In the genomic region with DNA sequence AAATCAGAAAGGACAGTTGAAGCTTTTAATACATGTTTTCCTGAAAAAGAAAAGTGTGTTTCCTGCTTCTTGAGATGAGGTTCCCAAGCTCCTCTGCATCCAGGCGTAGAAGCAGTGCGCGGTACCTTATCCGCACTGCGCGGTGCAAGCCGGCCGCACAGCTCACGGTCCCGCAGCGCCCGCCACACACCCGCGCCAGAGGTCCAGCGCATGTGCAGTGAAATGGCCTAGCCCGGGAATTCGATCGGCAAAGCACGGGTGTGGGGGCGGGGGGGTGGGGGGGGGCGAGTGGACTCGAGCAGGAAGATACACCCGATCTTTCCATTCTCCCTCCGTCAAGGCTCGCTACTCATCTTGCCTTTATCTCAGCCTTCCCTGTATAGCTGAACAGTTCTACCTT, we compare ENCODE assay signal across 16 cellular contexts. TPM values are rescaled to one million over a fixed set of nuclear protein-coding genes. Genes with fewer than 3 reads are reported as not detected.
DNase-seq lines count a peak whose midpoint lies in the region; TF ChIP-seq lines count a peak whose summit lies in the region.
"Had no signal": no experiment of that assay in that cellular context is flagged by ENCODE, and none has a peak within 500 bp of the region (broad histone marks: within the 10 kb centered on the region; RNA-seq: fewer than 3 reads in every experiment).

No MANE protein-coding gene starts in this region.

- H3K4ac ChIP-seq in mesenchymal stem cell (ENCODE audit: low read depth in 1 of 2, low read length in 2 of 2) = no peak overlapping the region

- intact Hi-C loops in ascending aorta (cut with DNase I) (loop anchor here (1.0 to 5.0 kb wide), 6 partner anchors 48 to 499 kb away; a partner anchor contains a TSS), tibial artery (cut with DNase I; ENCODE audit: low total_unique reads) (loop anchor here (2.0 to 5.0 kb wide), 3 partner anchors 315 to 498 kb away; no protein-coding TSS in a partner anchor), CD14-positive monocyte (cut with micrococcal nuclease) (loop anchor here in 1 of 2 donors (5.0 kb wide), 1 partner anchor 318 kb away; no protein-coding TSS in a partner anchor)

- in situ Hi-C loops in ACHN (cut with HindIII; ENCODE audit: low pct_ligation_motif_present, low pct_unique_long_range_greater_than_20kb, low sequenced_read_pairs) = loop anchor here (25.0 kb wide), 2 partner anchors 298 to 523 kb away; no protein-coding TSS in a partner anchor

- H3K27ac ChIP-seq in ascending aorta (peak overlapping the region; percentile 44 to 56), mesenchymal stem cell (ENCODE audit: low read length, poor library complexity, severe bottlenecking) (no peak overlapping the region), tibial artery (peak overlapping the region; percentile 57 to 60)
- H3K27ac ChIP-seq: right lobe of liver had no signal

- WGBS in mesenchymal stem cell = 84% methylated on average over 18 of the region's 25 CpGs

- peak; percentile 0 for DNase-seq in activated CD8-positive, alpha-beta memory T cell treated with anti-CD3 and anti-CD28 coated beads, Interleukin-2, amount 50 U/mL, for 4 hours
- no peak for DNase-seq in activated CD8-positive, alpha-beta memory T cell treated with anti-CD3 and anti-CD28 coated beads for 24 hours
- DNase-seq in ascending aorta (ENCODE audit: low spot score in 2 of 2) (peak in 1 of 2 donors; percentile 65), mesenchymal stem cell (no peak), tibial artery (no peak), D341Med (ENCODE audit: low spot score) (no peak), ACHN (no peak), CD14-positive monocyte (ENCODE audit: low spot score) (no peak)
- DNase-seq: DMS153, Karpas-422, NCI-H187, right lobe of liver, SHP77 treated with DMSO at 0.1 percent for 48 hours had no signal

- no peak overlapping the region for H4K91ac ChIP-seq in mesenchymal stem cell (ENCODE audit: low read length)

- no peak overlapping the region for H4K8ac ChIP-seq in mesenchymal stem cell (ENCODE audit: low read length)

- H2BK120ac ChIP-seq in mesenchymal stem cell (ENCODE audit: low read depth, low read length) = no peak overlapping the region

- H3K9me3 ChIP-seq in ascending aorta (no peaks in the 10 kb centered on the region), mesenchymal stem cell (ENCODE audit: control insufficient read depth, low read length) (no peaks in the 10 kb centered on the region), tibial artery (no peaks in the 10 kb centered on the region)
- H3K9me3 ChIP-seq: right lobe of liver had no signal

- TF ChIP-seq CTCF in ascending aorta (IDR thresholded peaks at IDR 0.05) = no peak
- no peak for TF ChIP-seq CTCF in tibial artery (IDR thresholded peaks at IDR 0.05)
- no peak for TF ChIP-seq CTCF in CD14-positive monocyte (IDR thresholded peaks at IDR 0.05)

- no peak overlapping the region for H2AFZ ChIP-seq in mesenchymal stem cell (ENCODE audit: low read depth, low read length)

- H3K4me1 ChIP-seq in ascending aorta (peaks cover 0 to 14% of the 10 kb centered on the region in 2 donors), mesenchymal stem cell (ENCODE audit: control insufficient read depth, insufficient read depth, low read depth, low read length) (peaks cover 15% of the 10 kb centered on the region), tibial artery (peaks cover 0 to 39% (median 22%) of the 10 kb centered on the region in 4 donors)

- H3K27me3 ChIP-seq in ascending aorta (no peaks in the 10 kb centered on the region), mesenchymal stem cell (ENCODE audit: control insufficient read depth in 1 of 2, insufficient read depth in 1 of 2, low read length in 2 of 2) (peaks cover 0 to 61% of the 10 kb centered on the region in 2 experiments), tibial artery (peaks cover 0 to 16% of the 10 kb centered on the region in 2 donors)

- H3K14ac ChIP-seq in mesenchymal stem cell (ENCODE audit: low read length in 2 of 2) = no peak overlapping the region

- no peak overlapping the region for H2BK15ac ChIP-seq in mesenchymal stem cell (ENCODE audit: low read depth, poor library complexity, severe bottlenecking)

- H3K4me3 ChIP-seq in ascending aorta (peak overlapping the region; percentile 58 to 64), mesenchymal stem cell (ENCODE audit: insufficient read depth in 1 of 2, low read depth in 1 of 2, low read length in 2 of 2) (peak overlapping the region in 1 of 2 experiments; percentile 86), tibial artery (peak overlapping the region; percentile 48 to 57)

- H3K4me1 Mint-ChIP-seq in CD14-positive monocyte = peaks cover 31% of the 10 kb centered on the region

- H3K9ac ChIP-seq in mesenchymal stem cell (ENCODE audit: low read length) = peak overlapping the region; percentile 96

- no peak overlapping the region for H3K18ac ChIP-seq in mesenchymal stem cell (ENCODE audit: low read depth in 1 of 2, low read length in 2 of 2)

- H3K79me1 ChIP-seq in mesenchymal stem cell (replicated peaks; ENCODE audit: low read length, poor library complexity, severe bottlenecking) = peaks cover 9% of the 10 kb centered on the region

- no peak overlapping the region for H3K23ac ChIP-seq in mesenchymal stem cell (ENCODE audit: low read length in 2 of 2)

- H3K36me3 ChIP-seq in ascending aorta (peaks cover 0 to under 1% of the 10 kb centered on the region in 2 donors), mesenchymal stem cell (ENCODE audit: control insufficient read depth in 1 of 2, insufficient read depth in 2 of 2, low read depth in 1 of 2, low read length in 2 of 2) (no peaks in the 10 kb centered on the region), tibial artery (no peaks in the 10 kb centered on the region)
- H3K36me3 ChIP-seq: right lobe of liver had no signal

- peaks cover 0 to 34% (median 26%) of the 10 kb centered on the region in 7 donors for H3K9me3 Mint-ChIP-seq in CD14-positive monocyte

- H3K4me2 ChIP-seq in mesenchymal stem cell (ENCODE audit: low read length, poor library complexity, severe bottlenecking) = no peak overlapping the region

- H3K4me3 Mint-ChIP-seq in CD14-positive monocyte = peak overlapping the region in 1 of 2 donors; percentile 87

- H3K27me3 Mint-ChIP-seq in CD14-positive monocyte (ENCODE audit: low read depth in 3 of 3) = peaks cover 93 to 100% (median 93%) of the 10 kb centered on the region in 3 donors

- H2BK5ac ChIP-seq in mesenchymal stem cell (ENCODE audit: low read depth, low read length, poor library complexity, severe bottlenecking) = no peak overlapping the region

- no peak overlapping the region for H3K27ac Mint-ChIP-seq in CD14-positive monocyte

- H3K36me3 Mint-ChIP-seq in CD14-positive monocyte = peaks cover 0 to 10% of the 10 kb centered on the region in 2 donors

- H2BK12ac ChIP-seq in mesenchymal stem cell (ENCODE audit: low read length in 2 of 2) = no peak overlapping the region

- no peak overlapping the region for H2AK5ac ChIP-seq in mesenchymal stem cell (ENCODE audit: low read length, severe bottlenecking)

RNA-seq across cellular contexts. Expression of a gene that starts 10.1 kb away (rescaled TPM):
- total RNA-seq in ascending aorta = 19.8 TPM
- polyA plus RNA-seq in mesenchymal stem cell (2013, experiment 1 of 2) = 0.11 TPM
- 0.19 TPM for polyA plus RNA-seq in mesenchymal stem cell (2013, experiment 2 of 2)
- not detected for polyA plus RNA-seq in CD14-positive monocyte
- total RNA-seq: activated CD8-positive, alpha-beta memory T cell treated with anti-CD3 and anti-CD28 coated beads for 36 hours had no signal
- polyA plus RNA-seq: AG04450 had no signal

RNA-seq across cellular contexts. Expression of a gene that starts 11.7 kb away (rescaled TPM):
- total RNA-seq in ascending aorta = 13.6 TPM
- polyA plus RNA-seq in mesenchymal stem cell (2013, experiment 1 of 2) = 0.07 TPM
- polyA plus RNA-seq in mesenchymal stem cell (2013, experiment 2 of 2) = not detected
- polyA plus RNA-seq in CD14-positive monocyte = not detected
- total RNA-seq: activated CD8-positive, alpha-beta memory T cell treated with anti-CD3 and anti-CD28 coated beads for 36 hours; myocyte; right lobe of liver had no signal
- polyA plus RNA-seq: AG04450 had no signal

RNA-seq across cellular contexts. Expression of a gene that starts 17.1 kb away (rescaled TPM):
- total RNA-seq in ascending aorta = not detected
- not detected for polyA plus RNA-seq in mesenchymal stem cell (2013, experiment 1 of 2)
- polyA plus RNA-seq in mesenchymal stem cell (2013, experiment 2 of 2) = not detected
- not detected for polyA plus RNA-seq in CD14-positive monocyte
- total RNA-seq: activated CD8-positive, alpha-beta memory T cell treated with anti-CD3 and anti-CD28 coated beads for 36 hours had no signal
- polyA plus RNA-seq: AG04450 had no signal

RNA-seq across cellular contexts. Expression of a gene that starts 17.5 kb away (rescaled TPM):
- total RNA-seq in ascending aorta = 8.6 TPM
- polyA plus RNA-seq in mesenchymal stem cell (2013, experiment 1 of 2) = not detected
- polyA plus RNA-seq in mesenchymal stem cell (2013, experiment 2 of 2) = not detected
- polyA plus RNA-seq in CD14-positive monocyte = not detected
- total RNA-seq: activated CD8-positive, alpha-beta memory T cell treated with anti-CD3 and anti-CD28 coated beads for 36 hours; myocyte; right lobe of liver had no signal
- polyA plus RNA-seq: AG04450 had no signal

RNA-seq across cellular contexts. Expression of a gene that starts 23.0 kb away (rescaled TPM):
- total RNA-seq in ascending aorta = not detected
- polyA plus RNA-seq in mesenchymal stem cell (2013, experiment 1 of 2) = not detected
- polyA plus RNA-seq in mesenchymal stem cell (2013, experiment 2 of 2) = not detected
- polyA plus RNA-seq in CD14-positive monocyte = not detected
- total RNA-seq: activated CD8-positive, alpha-beta memory T cell treated with anti-CD3 and anti-CD28 coated beads for 36 hours; myocyte; right lobe of liver had no signal
- polyA plus RNA-seq: AG04450 had no signal
